Comparison of ENCODE assay signal across 27 cellular contexts in the genomic region with DNA sequence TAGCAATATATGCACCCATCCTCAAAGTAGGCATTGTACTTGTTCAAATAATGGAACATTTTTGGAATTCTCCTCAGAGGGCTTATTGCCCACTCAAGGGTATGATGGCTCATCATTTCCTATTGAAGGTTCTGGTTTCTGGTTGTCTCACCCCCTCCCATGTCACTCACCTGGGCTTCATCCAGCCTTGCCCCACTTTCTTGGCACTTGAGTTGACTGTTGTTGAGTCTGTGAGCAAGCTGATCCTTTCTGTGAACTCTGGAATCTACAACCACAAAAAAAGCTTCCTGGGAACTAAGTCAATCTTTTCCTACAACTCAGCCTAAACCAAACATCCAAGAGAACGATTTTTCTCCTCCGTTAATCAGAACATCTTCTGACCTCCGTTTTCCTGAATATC.
"Had no signal": no experiment of that assay in that cellular context is flagged by ENCODE, and none has a peak within 500 bp of the region (broad histone marks: within the 10 kb centered on the region; RNA-seq: fewer than 3 reads in every experiment).

No MANE protein-coding gene starts in this region.

- DNase-seq: activated CD4-positive, alpha-beta memory T cell treated with anti-CD3 and anti-CD28 coated beads for 36 hours; activated CD4-positive, alpha-beta T cell treated with anti-CD3 and anti-CD28 coated beads, Interleukin-2, amount 10 ng/mL, durations not matched to agents 24 days and 14 days; activated CD8-positive, alpha-beta memory T cell treated with anti-CD3 and anti-CD28 coated beads, Interleukin-2, amount 50 U/mL, for 48 hours; activated gamma-delta T cell treated with Interleukin-2 at 50 U/mL for 16 hours; activated naive CD4-positive, alpha-beta T cell treated with anti-CD3 and anti-CD28 coated beads, Interleukin-2, amount 50 U/mL, for 16 hours; activated T-cell treated with anti-CD3 and anti-CD28 coated beads, Interleukin-2, amount 50 U/mL, for 24 hours; amniotic stem cell; central memory CD4-positive, alpha-beta T cell; foreskin keratinocyte; heart right ventricle; mammary epithelial cell; nephron progenitor cell; ovary; retina; sigmoid colon; small intestine; stimulated activated CD4-positive, alpha-beta T cell treated with anti-CD3 and anti-CD28 coated beads, Interleukin-4, amount 100 ng/mL, for 24 hours; substantia nigra; T-helper 17 cell; T1000; WERI-Rb-1 had no signal

- H3K4me3 ChIP-seq: breast epithelium, heart right ventricle, ovary, sigmoid colon, vagina had no signal

- H3K27ac ChIP-seq: foreskin keratinocyte, heart right ventricle, neutrophil, ovary, sigmoid colon, vagina, WERI-Rb-1 had no signal

- H3K4me1 ChIP-seq: foreskin keratinocyte, sigmoid colon, vagina had no signal

- H3K9me3 ChIP-seq: breast epithelium, heart right ventricle, neutrophil, ovary, sigmoid colon, vagina had no signal

- H3K36me3 ChIP-seq: breast epithelium, heart right ventricle, neutrophil, ovary, sigmoid colon, vagina, WERI-Rb-1 had no signal

- ATAC-seq: activated CD4-positive, CD25-positive, alpha-beta regulatory T cell treated with anti-CD3 and anti-CD28 coated beads, Interleukin-2, amount 50 U/mL, for 24 hours; activated T-helper 17 cell treated with anti-CD3 and anti-CD28 coated beads, Interleukin-2, amount 50 U/mL, for 72 hours; foreskin keratinocyte; heart right ventricle; stimulated activated effector memory CD8-positive, alpha-beta T cell treated with anti-CD3 and anti-CD28 coated beads, Interleukin-12 subunit alpha, Interleukin-12 subunit beta, amount 100 ng/mL, for 72 hours; T-helper 17 cell had no signal
